Comparison of ENCODE assay signal across 8 cellular contexts in the genomic region with DNA sequence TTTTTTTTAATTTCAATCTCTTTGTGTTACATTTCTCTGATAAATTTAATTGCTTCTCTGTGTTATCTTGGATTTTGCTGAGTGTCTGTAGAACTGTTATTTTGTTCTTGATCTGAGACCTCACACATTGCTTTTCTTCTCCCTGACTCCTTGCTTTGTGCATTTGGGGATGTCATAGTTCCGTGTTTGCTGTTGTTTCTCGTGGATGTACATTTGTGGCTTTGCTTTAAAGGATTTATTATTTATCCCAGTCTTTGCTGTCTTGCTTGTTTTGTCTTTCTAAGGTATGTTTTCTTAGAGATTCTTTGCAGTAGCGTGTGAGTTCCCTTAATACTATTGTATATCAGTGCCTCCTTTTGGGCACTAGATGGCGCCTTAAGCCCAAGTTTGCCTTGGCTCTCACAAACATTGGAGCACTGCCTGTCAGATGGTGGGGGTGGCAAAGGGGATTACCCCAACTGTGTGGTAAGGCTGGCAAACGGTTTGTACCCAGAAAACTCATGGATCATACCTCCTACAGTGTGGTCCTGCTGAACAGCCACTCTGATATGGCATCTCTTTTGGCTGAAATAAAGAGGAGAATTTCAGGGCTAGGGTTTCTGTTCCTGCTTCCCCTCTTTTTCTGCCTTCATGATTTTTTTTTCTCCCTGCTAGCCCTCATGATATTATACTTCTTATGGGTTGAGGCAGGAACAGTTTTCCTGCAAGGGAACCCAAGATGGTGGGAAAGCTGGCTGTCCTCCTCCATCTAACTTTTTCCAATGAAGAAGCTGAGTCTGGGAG.
DNase-seq lines count a peak whose midpoint lies in the region; TF ChIP-seq lines count a peak whose summit lies in the region.

No MANE protein-coding gene starts in this region.

- H3K4me1 ChIP-seq in HEK293 (ENCODE audit: control insufficient read depth, insufficient read depth, low read length): no peaks in the 10 kb centered on the region

- H3K27ac Mint-ChIP-seq in activated naive CD8-positive, alpha-beta T cell treated with anti-CD3 and anti-CD28 coated beads for 36 hours: no peak overlapping the region

- POLR2A ChIA-PET in HEK293 (lab: Yijun Ruan, JAX): no interaction called here

- DNase-seq in GM12865 (ENCODE audit: low read depth) (peak; percentile 80), MG63 (peak; percentile 53), SKM-1 (lab: John Stamatoyannopoulos, UW; ENCODE audit: unreplicated experiment) (peak; percentile 24), cardiac septum (ENCODE audit: low spot score) (peak; percentile 79), renal cortical epithelial cell (ENCODE audit: low read depth) (peak; percentile 77), GOT3 (lab: John Stamatoyannopoulos, UW) (no peak)
- DNase-seq in activated naive CD8-positive, alpha-beta T cell treated with anti-CD3 and anti-CD28 coated beads for 36 hours: peak; percentile 57

- H3K36me3 Mint-ChIP-seq in activated naive CD8-positive, alpha-beta T cell treated with anti-CD3 and anti-CD28 coated beads for 36 hours: no peaks in the 10 kb centered on the region

- no peaks in the 10 kb centered on the region for H3K27me3 Mint-ChIP-seq in activated naive CD8-positive, alpha-beta T cell treated with anti-CD3 and anti-CD28 coated beads for 36 hours

- peak; percentile 80 for TF ChIP-seq CTCF in GM12865 (IDR thresholded peaks at IDR 0.05; ENCODE audit: insufficient read depth, low read depth, low read length, missing control alignments)
- peak; percentile 69 for TF ChIP-seq CTCF in HEK293 (tag by site-specific recombination; IDR thresholded peaks at IDR 0.05)

- no peaks in the 10 kb centered on the region for H3K4me1 Mint-ChIP-seq in activated naive CD8-positive, alpha-beta T cell treated with anti-CD3 and anti-CD28 coated beads for 36 hours

- CTCF ChIA-PET in HEK293 (lab: Yijun Ruan, JAX): interaction anchor here (0.6 to 1.2 kb wide), 33 partner anchors 8 to 1996 kb away, joined by 3 to 6 read pairs (median 3); no protein-coding TSS in a partner anchor

- H3K36me3 ChIP-seq in HEK293 (ENCODE audit: control insufficient read depth in 2 of 2, insufficient read depth in 1 of 2, low read length in 2 of 2) (peaks cover 0 to 8% of the 10 kb centered on the region in 2 experiments; a peak in 2 of 3 replicates), MG63 (peaks cover 3% of the 10 kb centered on the region)

- intact Hi-C loops in cardiac septum (cut with DNase I): loop anchor here (5.0 to 10.0 kb wide), 2 partner anchors 233 to 671 kb away; no protein-coding TSS in a partner anchor

- H3K4me3 ChIP-seq in GM12865 (ENCODE audit: low read depth, low read length) (no peak overlapping the region), HEK293 (ENCODE audit: low read depth, low read length) (no peak overlapping the region), MG63 (no peak overlapping the region)

- no peak overlapping the region for H3K4me3 Mint-ChIP-seq in activated naive CD8-positive, alpha-beta T cell treated with anti-CD3 and anti-CD28 coated beads for 36 hours

- H3K27me3 ChIP-seq in MG63: no peaks in the 10 kb centered on the region

- no peaks in the 10 kb centered on the region for H3K9me3 Mint-ChIP-seq in activated naive CD8-positive, alpha-beta T cell treated with anti-CD3 and anti-CD28 coated beads for 36 hours

- H3K27ac ChIP-seq in HEK293 (ENCODE audit: extremely low read depth, low read depth, low read length): no peak overlapping the region

- H3K9me3 ChIP-seq in HEK293 (ENCODE audit: control insufficient read depth, insufficient read depth, low read depth, low read length): no peaks in the 10 kb centered on the region
- H3K9me3 ChIP-seq in MG63: no peaks in the 10 kb centered on the region

TF ChIP-seq in HEK293, 187 proteins besides CTCF, POLR2A, EP300 and RAD21:
- TF ChIP-seq MZF1 (tag by site-specific recombination; IDR thresholded peaks at IDR 0.05; ENCODE audit: borderline replicate concordance): peak; percentile 16; the same call in 1 of the 2 replicates
- TF ChIP-seq ZSCAN30 (tag by site-specific recombination; IDR thresholded peaks at IDR 0.05): peak; percentile 52; the same call in 1 of the 2 replicates
- TF ChIP-seq ZNF654 (tag by site-specific recombination; IDR thresholded peaks at IDR 0.05; ENCODE audit: low read depth): peak; percentile 92
- TF ChIP-seq ZNF514 (tag by site-specific recombination; IDR thresholded peaks at IDR 0.05): no peak
- peak; percentile 76 for TF ChIP-seq ZNF2 (tag by site-specific recombination; IDR thresholded peaks at IDR 0.05)
